ENCODE assay signal across 1 cellular context in genomic region chr22:50530280-50530856, GRCh38.
A peak's percentile ranks its signal among the peaks of the same experiment; 100 is the strongest.
TF ChIP-seq lines count a peak whose summit lies in the region.

No MANE protein-coding gene starts in this region.

TF ChIP-seq in HepG2, 621 proteins besides CTCF, POLR2A, EP300 and RAD21 (continued from another document and continues in another):
- TF ChIP-seq ZBTB39 (CRISPR knock-in tag; IDR thresholded peaks at IDR 0.05): no peak; the same call in 1 of the 2 replicates
- 0 out of 2 replicates have a peak, but pooled peaks have one; percentile 47 for TF ChIP-seq CCDC6 (CRISPR knock-in tag; IDR thresholded peaks at IDR 0.05)
- TF ChIP-seq FOXP1 (IDR thresholded peaks at IDR 0.05): no peak
- TF ChIP-seq FOXP1 (CRISPR knock-in tag; IDR thresholded peaks at IDR 0.05): 0 out of 2 replicates have a peak, but pooled peaks have one; percentile 12
- no peak for TF ChIP-seq ZHX2 (IDR thresholded peaks at IDR 0.05; ENCODE audit: low read depth)
- no peak for TF ChIP-seq ZHX2 (CRISPR knock-in tag; IDR thresholded peaks at IDR 0.05; ENCODE audit: borderline replicate concordance)
- no peak; the same call in 1 of the 2 replicates for TF ChIP-seq ZC3H13 (CRISPR knock-in tag; IDR thresholded peaks at IDR 0.05)
- TF ChIP-seq CBX5 (CRISPR knock-in tag; IDR thresholded peaks at IDR 0.05; ENCODE audit: borderline replicate concordance): no peak
- TF ChIP-seq ZMYM4 (CRISPR knock-in tag; IDR thresholded peaks at IDR 0.05): 0 out of 2 replicates have a peak, but pooled peaks have one; percentile 18
- TF ChIP-seq REL (CRISPR knock-in tag; conservative IDR thresholded peaks at IDR 0.05): no peak
- TF ChIP-seq MATR3 (CRISPR knock-in tag; IDR thresholded peaks at IDR 0.05): no peak
- peak; percentile 76 for TF ChIP-seq YEATS4 (CRISPR knock-in tag; IDR thresholded peaks at IDR 0.05; ENCODE audit: borderline replicate concordance)
- no peak for TF ChIP-seq PHF5A (CRISPR knock-in tag; IDR thresholded peaks at IDR 0.05; ENCODE audit: low read depth, unreplicated experiment)
- 0 out of 2 replicates have a peak, but pooled peaks have one; percentile 22 for TF ChIP-seq KDM3A (CRISPR knock-in tag; IDR thresholded peaks at IDR 0.05; ENCODE audit: low read depth)
- no peak for TF ChIP-seq NFYC (CRISPR knock-in tag; IDR thresholded peaks at IDR 0.05)
- peak; percentile 84 for TF ChIP-seq RBFOX2 (IDR thresholded peaks at IDR 0.05; ENCODE audit: low read depth, low read length)
- TF ChIP-seq ZNF589 (CRISPR knock-in tag; conservative IDR thresholded peaks at IDR 0.05): 0 out of 2 replicates have a peak, but pooled peaks have one; percentile 53
- no peak for TF ChIP-seq ZNF616 (CRISPR knock-in tag; IDR thresholded peaks at IDR 0.05; ENCODE audit: low read depth)
- peak; percentile 35; the same call in 1 of the 2 replicates for TF ChIP-seq KAT8 (CRISPR knock-in tag; IDR thresholded peaks at IDR 0.05)
- no peak for TF ChIP-seq ZNF772 (CRISPR knock-in tag; IDR thresholded peaks at IDR 0.05)
- 0 out of 2 replicates have a peak, but pooled peaks have one; percentile 45 for TF ChIP-seq ZNF20 (CRISPR knock-in tag; IDR thresholded peaks at IDR 0.05)
- no peak for TF ChIP-seq ZNF883 (CRISPR knock-in tag; IDR thresholded peaks at IDR 0.05; ENCODE audit: not compliant biosample characterization)
- TF ChIP-seq RELA (CRISPR knock-in tag; IDR thresholded peaks at IDR 0.05): no peak
- TF ChIP-seq ZNF780A (CRISPR knock-in tag; IDR thresholded peaks at IDR 0.05): no peak; the same call in 1 of the 2 replicates
- no peak for TF ChIP-seq TRIM24 (CRISPR knock-in tag; IDR thresholded peaks at IDR 0.05)
- TF ChIP-seq TFE3 (CRISPR knock-in tag; IDR thresholded peaks at IDR 0.05): peak; percentile 43; the same call in 1 of the 2 replicates
- no peak for TF ChIP-seq ZNF496 (CRISPR knock-in tag; IDR thresholded peaks at IDR 0.05; ENCODE audit: insufficient replicate concordance)
- TF ChIP-seq IRX3 (CRISPR knock-in tag; IDR thresholded peaks at IDR 0.05; ENCODE audit: borderline replicate concordance, low read depth): no peak
- TF ChIP-seq RAD51 (IDR thresholded peaks at IDR 0.05; ENCODE audit: borderline replicate concordance): no peak
- TF ChIP-seq ATF5 (CRISPR knock-in tag; IDR thresholded peaks at IDR 0.05; ENCODE audit: low read depth): no peak; the same call in 1 of the 2 replicates
- TF ChIP-seq ZNF280D (CRISPR knock-in tag; IDR thresholded peaks at IDR 0.05): no peak
- no peak; the same call in 1 of the 2 replicates for TF ChIP-seq ELF3 (CRISPR knock-in tag; IDR thresholded peaks at IDR 0.05)
- TF ChIP-seq ZNF441 (CRISPR knock-in tag; IDR thresholded peaks at IDR 0.05; ENCODE audit: borderline replicate concordance): peak; percentile 64
- TF ChIP-seq NFE2 (CRISPR knock-in tag; IDR thresholded peaks at IDR 0.05): no peak
- TF ChIP-seq ZNF251 (CRISPR knock-in tag; IDR thresholded peaks at IDR 0.05): no peak
- TF ChIP-seq TBX2 (CRISPR knock-in tag; IDR thresholded peaks at IDR 0.05; ENCODE audit: borderline replicate concordance): peak; percentile 48
- TF ChIP-seq KMT2B (CRISPR knock-in tag; IDR thresholded peaks at IDR 0.05): no peak
- TF ChIP-seq SOX5 (CRISPR knock-in tag; IDR thresholded peaks at IDR 0.05; ENCODE audit: borderline replicate concordance): no peak; the same call in 1 of the 2 replicates
- no peak for TF ChIP-seq GTF2F1 (IDR thresholded peaks at IDR 0.05; ENCODE audit: low read length)
- TF ChIP-seq E2F5 (CRISPR knock-in tag; conservative IDR thresholded peaks at IDR 0.05): 0 out of 2 replicates have a peak, but pooled peaks have one; percentile 18
- peak; percentile 54; the same call in 1 of the 2 replicates for TF ChIP-seq ETV5 (CRISPR knock-in tag; IDR thresholded peaks at IDR 0.05; ENCODE audit: borderline replicate concordance)
- no peak for TF ChIP-seq DNMT1 (CRISPR knock-in tag; IDR thresholded peaks at IDR 0.05)
- TF ChIP-seq ZMAT5 (CRISPR knock-in tag; IDR thresholded peaks at IDR 0.05; ENCODE audit: borderline replicate concordance, low read depth): no peak
- no peak for TF ChIP-seq ZNF484 (CRISPR knock-in tag; IDR thresholded peaks at IDR 0.05; ENCODE audit: borderline replicate concordance, low read depth)
- 0 out of 2 replicates have a peak, but pooled peaks have one; percentile 19 for TF ChIP-seq CREBL2 (CRISPR knock-in tag; IDR thresholded peaks at IDR 0.05; ENCODE audit: borderline replicate concordance)
- no peak for TF ChIP-seq MTA3 (CRISPR knock-in tag; IDR thresholded peaks at IDR 0.05)
- no peak for TF ChIP-seq ZNF33B (CRISPR knock-in tag; IDR thresholded peaks at IDR 0.05)
- TF ChIP-seq ZNF709 (CRISPR knock-in tag; IDR thresholded peaks at IDR 0.05): peak; percentile 77
- no peak for TF ChIP-seq PAF1 (CRISPR knock-in tag; IDR thresholded peaks at IDR 0.05)
- no peak; the same call in 1 of the 2 replicates for TF ChIP-seq ZSCAN20 (CRISPR knock-in tag; IDR thresholded peaks at IDR 0.05; ENCODE audit: borderline replicate concordance)
- 0 out of 2 replicates have a peak, but pooled peaks have one; percentile 10 for TF ChIP-seq NR1H2 (CRISPR knock-in tag; IDR thresholded peaks at IDR 0.05; ENCODE audit: borderline replicate concordance, low read depth)
- TF ChIP-seq FOSL1 (CRISPR knock-in tag; IDR thresholded peaks at IDR 0.05; ENCODE audit: borderline replicate concordance): no peak
- TF ChIP-seq TARDBP (CRISPR knock-in tag; IDR thresholded peaks at IDR 0.05): peak; percentile 15; the same call in 1 of the 2 replicates
- peak; percentile 89 for TF ChIP-seq TFDP2 (CRISPR knock-in tag; IDR thresholded peaks at IDR 0.05)
